Comparison of ENCODE assay signal across 9 cellular contexts in the genomic region with DNA sequence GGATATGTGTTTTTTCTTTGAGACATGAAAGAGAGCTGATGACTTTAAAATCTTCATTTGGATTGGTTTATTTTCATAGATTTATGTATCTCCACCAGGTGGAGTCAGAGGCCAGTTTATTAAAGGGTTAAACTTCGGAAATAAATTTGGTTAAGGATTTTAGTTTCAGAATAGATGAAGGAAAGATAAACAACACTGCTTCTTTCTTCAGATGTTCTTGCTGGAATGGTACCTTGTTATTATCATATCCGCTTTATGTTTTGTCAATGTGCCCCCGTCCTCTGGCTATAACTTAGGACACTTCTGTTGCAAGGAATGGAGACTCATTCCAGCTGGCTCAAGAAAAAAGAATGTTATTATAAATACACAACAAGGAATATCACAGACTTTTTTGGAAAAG.
DNase-seq lines count a peak whose midpoint lies in the region; ATAC-seq and TF ChIP-seq lines count a peak whose summit lies in the region.
"Had no signal": no experiment of that assay in that cellular context is flagged by ENCODE, and none has a peak within 500 bp of the region (broad histone marks: within the 10 kb centered on the region; RNA-seq: fewer than 3 reads in every experiment).

No MANE protein-coding gene starts in this region.

- ATAC-seq in T-helper 17 cell, result no peak
- ATAC-seq in stimulated activated naive CD8-positive, alpha-beta T cell treated with anti-CD3 and anti-CD28 coated beads, Interleukin-15, Interleukin-2, amounts not matched to agents 100 U/mL and 50 U/mL, for 24 hours, result no peak

- H3K27me3 ChIP-seq in neural progenitor cell, result no peaks in the 10 kb centered on the region

- no peak for TF ChIP-seq POLR2A in NB4 (IDR thresholded peaks at IDR 0.05; ENCODE audit: extremely low read depth, insufficient read length)

- no peak overlapping the region for H2AFZ ChIP-seq in neural progenitor cell (replicated peaks)

- H3K4me3 ChIP-seq in NB4 (ENCODE audit: low read depth, low read length) (no peak overlapping the region), neural progenitor cell (no peak overlapping the region)

- peaks cover 6% of the 10 kb centered on the region for H3K9me3 Mint-ChIP-seq in neural progenitor cell
- no peaks in the 10 kb centered on the region for H3K9me3 Mint-ChIP-seq in activated naive CD4-positive, alpha-beta T cell treated with anti-CD3 and anti-CD28 coated beads, Interleukin-2, amount 10 ng/mL, durations not matched to agents 7 days and 5 days

- no peak for TF ChIP-seq CTCF in NB4 (IDR thresholded peaks at IDR 0.05; ENCODE audit: low read depth, low read length)
- TF ChIP-seq CTCF in neural progenitor cell (IDR thresholded peaks at IDR 0.05), result peak; percentile 71

- DNase-seq in DMS53 (lab: John Stamatoyannopoulos, UW) (peak; percentile 31), NB4 (ENCODE audit: low read depth) (peak; percentile 3), dermis blood vessel endothelial cell (peak; percentile 66), neural progenitor cell (ENCODE audit: low spot score) (peak; percentile 19), T1000 (lab: John Stamatoyannopoulos, UW) (no peak), T-helper 17 cell (no peak)
- DNase-seq in activated naive CD4-positive, alpha-beta T cell treated with anti-CD3 and anti-CD28 coated beads, Interleukin-2, amount 10 ng/mL, durations not matched to agents 7 days and 5 days, result no peak
- DNase-seq in stimulated activated naive CD8-positive, alpha-beta T cell treated with anti-CD3 and anti-CD28 coated beads, Interleukin-15, Interleukin-2, amounts not matched to agents 100 U/mL and 50 U/mL, for 24 hours, result no peak
- DNase-seq: amygdala had no signal

- CTCF ChIA-PET in activated naive CD4-positive, alpha-beta T cell treated with anti-CD3 and anti-CD28 coated beads, Interleukin-2, amount 10 ng/mL, durations not matched to agents 7 days and 5 days (lab: Charles Lee), result interaction anchor here (0.7 to 1.5 kb wide), 7 partner anchors 14 to 591 kb away, joined by 3 to 6 read pairs (median 3); no protein-coding TSS in a partner anchor

- H3K4me2 ChIP-seq in neural progenitor cell, result no peak overlapping the region

- H3K4me3 Mint-ChIP-seq in neural progenitor cell, result no peak overlapping the region
- no peak overlapping the region for H3K4me3 Mint-ChIP-seq in T-helper 17 cell
- H3K4me3 Mint-ChIP-seq in activated naive CD4-positive, alpha-beta T cell treated with anti-CD3 and anti-CD28 coated beads, Interleukin-2, amount 10 ng/mL, durations not matched to agents 7 days and 5 days, result no peak overlapping the region

- H3K27me3 Mint-ChIP-seq in neural progenitor cell (ENCODE audit: insufficient read depth, low read depth) (no peaks in the 10 kb centered on the region), T-helper 17 cell (peaks cover 37% of the 10 kb centered on the region)
- peaks cover 6% of the 10 kb centered on the region for H3K27me3 Mint-ChIP-seq in activated naive CD4-positive, alpha-beta T cell treated with anti-CD3 and anti-CD28 coated beads, Interleukin-2, amount 10 ng/mL, durations not matched to agents 7 days and 5 days

- no peaks in the 10 kb centered on the region for H3K36me3 ChIP-seq in neural progenitor cell

- H3K9ac ChIP-seq in neural progenitor cell, result no peak overlapping the region

- no peak overlapping the region for H3K27ac Mint-ChIP-seq in neural progenitor cell
- no peak overlapping the region for H3K27ac Mint-ChIP-seq in T-helper 17 cell
- no peak overlapping the region for H3K27ac Mint-ChIP-seq in activated naive CD4-positive, alpha-beta T cell treated with anti-CD3 and anti-CD28 coated beads, Interleukin-2, amount 10 ng/mL, durations not matched to agents 7 days and 5 days

- no peaks in the 10 kb centered on the region for H3K79me2 ChIP-seq in neural progenitor cell (ENCODE audit: low read depth)

- H3F3A ChIP-seq in neural progenitor cell (ENCODE audit: low read depth), result no peaks in the 10 kb centered on the region

- H3K27ac ChIP-seq in neural progenitor cell, result no peak overlapping the region

- H3K4me1 Mint-ChIP-seq in neural progenitor cell, result no peaks in the 10 kb centered on the region
- H3K4me1 Mint-ChIP-seq in T-helper 17 cell, result no peaks in the 10 kb centered on the region
- H3K4me1 Mint-ChIP-seq in activated naive CD4-positive, alpha-beta T cell treated with anti-CD3 and anti-CD28 coated beads, Interleukin-2, amount 10 ng/mL, durations not matched to agents 7 days and 5 days, result no peaks in the 10 kb centered on the region

- no peaks in the 10 kb centered on the region for H3K4me1 ChIP-seq in neural progenitor cell

- peaks cover 2% of the 10 kb centered on the region for H3K36me3 Mint-ChIP-seq in neural progenitor cell
- no peaks in the 10 kb centered on the region for H3K36me3 Mint-ChIP-seq in T-helper 17 cell (ENCODE audit: low read depth)
- H3K36me3 Mint-ChIP-seq in activated naive CD4-positive, alpha-beta T cell treated with anti-CD3 and anti-CD28 coated beads, Interleukin-2, amount 10 ng/mL, durations not matched to agents 7 days and 5 days, result no peaks in the 10 kb centered on the region

- H3K9me3 ChIP-seq in neural progenitor cell (ENCODE audit: low read depth) (no peaks in the 10 kb centered on the region), T-helper 17 cell (ENCODE audit: control insufficient read depth, low read length, poor library complexity, severe bottlenecking) (no peaks in the 10 kb centered on the region)

- H4K20me1 ChIP-seq in neural progenitor cell (ENCODE audit: low read depth), result no peaks in the 10 kb centered on the region

Comparison
In these comparisons a context has a peak if more than half of its experiments do, and no peak if none do; other contexts are left out.
1. DNase-seq: peak in DMS53 (single experiment), NB4 (single experiment), dermis blood vessel endothelial cell (single experiment) and neural progenitor cell (single experiment); none in T1000 (single experiment), T-helper 17 cell (0 of 3), activated naive CD4-positive, alpha-beta T cell treated with anti-CD3 and anti-CD28 coated beads, Interleukin-2, amount 10 ng/mL, durations not matched to agents 7 days and 5 days (single experiment) and stimulated activated naive CD8-positive, alpha-beta T cell treated with anti-CD3 and anti-CD28 coated beads, Interleukin-15, Interleukin-2, amounts not matched to agents 100 U/mL and 50 U/mL, for 24 hours (single experiment).